ENCODE assay signal across 18 cellular contexts in the genomic region with DNA sequence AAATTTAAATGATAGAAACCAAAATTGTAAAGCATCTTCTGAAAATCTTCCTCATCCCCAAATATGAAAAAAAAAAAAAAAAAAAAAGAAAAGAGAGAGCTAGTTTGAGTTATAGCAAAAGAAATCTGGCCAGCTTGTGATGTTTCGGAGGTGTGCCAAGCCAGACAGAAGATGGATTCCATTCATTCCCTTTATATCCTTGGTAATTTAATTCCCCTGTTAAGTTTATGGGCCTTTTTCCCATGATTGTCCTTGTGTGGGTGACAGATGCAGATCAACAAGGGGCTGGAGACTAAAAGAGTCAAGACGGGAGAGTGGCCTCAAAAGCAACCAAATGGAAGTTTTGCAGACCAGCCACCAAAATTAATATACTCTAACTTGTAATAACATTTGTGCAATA. TPM values are rescaled to one million over a fixed set of nuclear protein-coding genes. Genes with fewer than 3 reads are reported as not detected.
A peak's percentile ranks its signal among the peaks of the same experiment; 100 is the strongest.
DNase-seq lines count a peak whose midpoint lies in the region; ATAC-seq and TF ChIP-seq lines count a peak whose summit lies in the region.
"Had no signal": no experiment of that assay in that cellular context is flagged by ENCODE, and none has a peak within 500 bp of the region (broad histone marks: within the 10 kb centered on the region; RNA-seq: fewer than 3 reads in every experiment).

No MANE protein-coding gene starts in this region.

- ATAC-seq in SK-N-SH treated with all-trans-retinoic acid at 6 μM for 48 hours, result peak; percentile 45
- no peak for ATAC-seq in GM21360 (IDR thresholded peaks at IDR 0.05; ENCODE audit: unreplicated experiment)
- no peak for ATAC-seq in right lobe of liver
- ATAC-seq: K562, upper lobe of right lung had no signal

- H4K12ac ChIP-seq in trophoblast cell (ENCODE audit: low read depth, low read length), result no peak overlapping the region

- H3K79me1 ChIP-seq in trophoblast cell (ENCODE audit: low read length), result peaks cover 2% of the 10 kb centered on the region

- no peaks in the 10 kb centered on the region for H4K20me1 ChIP-seq in SK-N-SH (ENCODE audit: insufficient read depth)

- no peak for TF ChIP-seq RAD21 in SK-N-SH (IDR thresholded peaks at IDR 0.05; ENCODE audit: low read length)

- H2AFZ ChIP-seq in SK-N-SH (ENCODE audit: low read depth) (no peak overlapping the region; the same call in 1 of the 2 replicates), trophoblast cell (ENCODE audit: insufficient read depth, low read length, poor library complexity) (no peak overlapping the region)

- 72% methylated on average over 2 of the region's 2 CpGs for WGBS in SK-N-SH (ENCODE audit: low lambda C conversion rate)
- no CpG with 5 or more reads among the region's 2 CpGs for WGBS in trophoblast cell (ENCODE audit: extremely low coverage, insufficient coverage, insufficient read length)
- 79% methylated on average over 2 of the region's 2 CpGs for WGBS in right lobe of liver (ENCODE audit: insufficient coverage, low coverage, low lambda C conversion rate, missing lambda C conversion rate)

- DNase-seq in SK-N-SH (no peak), NCI-H526 treated with DMSO at 0.1 percent for 48 hours (lab: John Stamatoyannopoulos, UW) (peak; percentile 57), medulla oblongata (ENCODE audit: extremely low spot score) (peak; percentile 18), SIG-M5 treated with dmso at 0.1 percent for 504 hours (lab: John Stamatoyannopoulos, UW; ENCODE audit: unreplicated experiment) (no peak), trophoblast cell (no peak), right lobe of liver (no peak)
- DNase-seq: activated naive CD4-positive, alpha-beta T cell treated with Interleukin-2 at 50 U/mL for 16 hours; activated T-cell treated with anti-CD3 and anti-CD28 coated beads, Interleukin-2, amount 50 U/mL, for 1 hour; Calu3; HCEC 1CT; kidney glomerular epithelial cell; naive B cell; NCI-H187; upper lobe of right lung had no signal

- H2BK120ac ChIP-seq in trophoblast cell (ENCODE audit: insufficient read depth, low read length, poor library complexity), result no peak overlapping the region

- H3K14ac ChIP-seq in trophoblast cell (ENCODE audit: low read length), result no peak overlapping the region

- POLR2A ChIA-PET in SK-N-SH (lab: Yijun Ruan, JAX), result no interaction called here

- H4K8ac ChIP-seq in trophoblast cell (ENCODE audit: low read depth, low read length), result no peak overlapping the region

- no peak overlapping the region for H2AK5ac ChIP-seq in trophoblast cell (ENCODE audit: low read length)

- no peak overlapping the region for H3K4me2 ChIP-seq in SK-N-SH
- no peak overlapping the region for H3K4me2 ChIP-seq in trophoblast cell (ENCODE audit: low read length)

- TF ChIP-seq CTCF in SK-N-SH (IDR thresholded peaks at IDR 0.05) (no peak), right lobe of liver (IDR thresholded peaks at IDR 0.05) (no peak)

- no peak overlapping the region for H4K91ac ChIP-seq in trophoblast cell (ENCODE audit: low read depth, low read length)

- H3K9me3 ChIP-seq in SK-N-SH (no peaks in the 10 kb centered on the region), trophoblast cell (ENCODE audit: insufficient read depth, low read depth, low read length) (no peaks in the 10 kb centered on the region), right lobe of liver (no peaks in the 10 kb centered on the region)
- H3K9me3 ChIP-seq: upper lobe of right lung had no signal

- no peak overlapping the region for H3K18ac ChIP-seq in trophoblast cell (ENCODE audit: low read length)

- no peak overlapping the region for H3K4ac ChIP-seq in trophoblast cell (ENCODE audit: low read depth, low read length)

- peaks cover 10 to 16% of the 10 kb centered on the region in 2 experiments; a peak in 3 of 4 replicates for H3K4me1 ChIP-seq in SK-N-SH (ENCODE audit: control insufficient read depth in 1 of 2, insufficient read depth in 2 of 2, low read depth in 1 of 2, low read length in 1 of 2)
- peaks cover 0 to 6% of the 10 kb centered on the region in 2 experiments for H3K4me1 ChIP-seq in trophoblast cell (ENCODE audit: control insufficient read depth in 1 of 2, insufficient read depth in 2 of 2, low read length in 2 of 2)
- H3K4me1 ChIP-seq in right lobe of liver, result no peaks in the 10 kb centered on the region
- H3K4me1 ChIP-seq: upper lobe of right lung had no signal

- no peak for TF ChIP-seq POLR2A in right lobe of liver (IDR thresholded peaks at IDR 0.05)

- H3K79me2 ChIP-seq in SK-N-SH (ENCODE audit: insufficient read depth) (no peaks in the 10 kb centered on the region), trophoblast cell (ENCODE audit: control insufficient read depth, insufficient read depth, low read length, poor library complexity) (no peaks in the 10 kb centered on the region)

- no peaks in the 10 kb centered on the region for H3K36me3 ChIP-seq in SK-N-SH (replicated peaks in 1 of 2; ENCODE audit: control insufficient read depth in 1 of 2, insufficient read depth in 2 of 2, low read length in 1 of 2)
- no peaks in the 10 kb centered on the region for H3K36me3 ChIP-seq in trophoblast cell (ENCODE audit: control insufficient read depth in 1 of 2, insufficient read depth in 2 of 2, low read length in 2 of 2)
- no peaks in the 10 kb centered on the region for H3K36me3 ChIP-seq in right lobe of liver
- H3K36me3 ChIP-seq: upper lobe of right lung had no signal

- no peak overlapping the region for H2BK5ac ChIP-seq in trophoblast cell (ENCODE audit: low read depth, low read length, poor library complexity)

- TF ChIP-seq EP300 in SK-N-SH (IDR thresholded peaks at IDR 0.05; ENCODE audit: borderline replicate concordance in 1 of 2, low read depth in 1 of 2, low read length in 1 of 2), result no peak

- H3K4me3 ChIP-seq in SK-N-SH (ENCODE audit: low read depth in 2 of 2, low read length in 1 of 2) (no peak overlapping the region), trophoblast cell (ENCODE audit: low read depth, low read length) (no peak overlapping the region), right lobe of liver (no peak overlapping the region)
- H3K4me3 ChIP-seq: K562, upper lobe of right lung had no signal

- intact Hi-C loops in right lobe of liver (cut with DNase I), result no loop called here

- H2BK12ac ChIP-seq in trophoblast cell (ENCODE audit: low read length), result no peak overlapping the region

- H3K9me2 ChIP-seq in SK-N-SH, result no peaks in the 10 kb centered on the region

- no peak overlapping the region for H3K9ac ChIP-seq in SK-N-SH
- no peak overlapping the region for H3K9ac ChIP-seq in trophoblast cell (ENCODE audit: low read length)

- H3K27ac ChIP-seq in SK-N-SH (ENCODE audit: low read depth in 2 of 2, low read length in 1 of 2), result no peak overlapping the region; a peak in 1 of 4 replicates
- no peak overlapping the region for H3K27ac ChIP-seq in trophoblast cell (ENCODE audit: low read depth, low read length)
- no peak overlapping the region for H3K27ac ChIP-seq in right lobe of liver
- H3K27ac ChIP-seq: upper lobe of right lung had no signal

- CTCF ChIA-PET in SK-N-SH (lab: Yijun Ruan, JAX), result interaction anchor here (0.6 to 7.7 kb wide), 23 partner anchors 10 to 881 kb away, joined by 3 to 139 read pairs (median 8); no protein-coding TSS in a partner anchor

- H3K27me3 ChIP-seq in SK-N-SH (ENCODE audit: insufficient read depth) (no peaks in the 10 kb centered on the region), trophoblast cell (ENCODE audit: insufficient read depth, low read length) (no peaks in the 10 kb centered on the region), right lobe of liver (no peaks in the 10 kb centered on the region)
- H3K27me3 ChIP-seq: upper lobe of right lung had no signal

- no peak overlapping the region for H3K23ac ChIP-seq in trophoblast cell (ENCODE audit: low read length)

- H3F3A ChIP-seq in SK-N-SH (replicated peaks; ENCODE audit: insufficient read depth), result no peaks in the 10 kb centered on the region

TF ChIP-seq in SK-N-SH treated with all-trans-retinoic acid at 6 μM for 48 hours, 23 proteins besides CTCF, POLR2A, EP300 and RAD21 (continues in another document):
- no peak for TF ChIP-seq CSDC2 (CRISPR knock-in tag; IDR thresholded peaks at IDR 0.05)
- TF ChIP-seq ZNF70 (CRISPR knock-in tag; IDR thresholded peaks at IDR 0.05), result no peak
- no peak for TF ChIP-seq ESRRG (CRISPR knock-in tag; IDR thresholded peaks at IDR 0.05)
- TF ChIP-seq ZFP3 (CRISPR knock-in tag; IDR thresholded peaks at IDR 0.05), result peak; percentile 14; the same call in 1 of the 2 replicates
- TF ChIP-seq ISL1 (CRISPR knock-in tag; IDR thresholded peaks at IDR 0.05), result peak; percentile 62
- no peak for TF ChIP-seq TCF4 (CRISPR knock-in tag; IDR thresholded peaks at IDR 0.05; ENCODE audit: borderline replicate concordance)
- TF ChIP-seq ZC3H10 (CRISPR knock-in tag; IDR thresholded peaks at IDR 0.05), result no peak

TF ChIP-seq in SK-N-SH, 30 proteins besides CTCF, POLR2A, EP300 and RAD21 (continues in another document):
- no peak for TF ChIP-seq FOXM1 (IDR thresholded peaks at IDR 0.05; ENCODE audit: low read depth)
- TF ChIP-seq FOSL2 (IDR thresholded peaks at IDR 0.05; ENCODE audit: borderline replicate concordance, low read depth), result no peak
- no peak for TF ChIP-seq MEF2A (IDR thresholded peaks at IDR 0.05; ENCODE audit: borderline replicate concordance, low read depth)
- TF ChIP-seq, protein P1, sequence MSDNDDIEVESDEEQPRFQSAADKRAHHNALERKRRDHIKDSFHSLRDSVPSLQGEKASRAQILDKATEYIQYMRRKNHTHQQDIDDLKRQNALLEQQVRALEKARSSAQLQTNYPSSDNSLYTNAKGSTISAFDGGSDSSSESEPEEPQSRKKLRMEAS (IDR thresholded peaks at IDR 0.05; ENCODE audit: low read depth), result no peak
- TF ChIP-seq, protein P2, sequence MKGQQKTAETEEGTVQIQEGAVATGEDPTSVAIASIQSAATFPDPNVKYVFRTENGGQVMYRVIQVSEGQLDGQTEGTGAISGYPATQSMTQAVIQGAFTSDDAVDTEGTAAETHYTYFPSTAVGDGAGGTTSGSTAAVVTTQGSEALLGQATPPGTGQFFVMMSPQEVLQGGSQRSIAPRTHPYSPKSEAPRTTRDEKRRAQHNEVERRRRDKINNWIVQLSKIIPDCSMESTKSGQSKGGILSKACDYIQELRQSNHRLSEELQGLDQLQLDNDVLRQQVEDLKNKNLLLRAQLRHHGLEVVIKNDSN (IDR thresholded peaks at IDR 0.05; ENCODE audit: borderline replicate concordance, low read depth), result no peak
- no peak for TF ChIP-seq TEAD4 (IDR thresholded peaks at IDR 0.05; ENCODE audit: borderline replicate concordance, insufficient read depth)
- TF ChIP-seq NFIC (IDR thresholded peaks at IDR 0.05; ENCODE audit: borderline replicate concordance), result no peak
- TF ChIP-seq TAF1 (IDR thresholded peaks at IDR 0.05; ENCODE audit: borderline replicate concordance, low read depth, low read length), result no peak
- TF ChIP-seq GABPA (IDR thresholded peaks at IDR 0.05; ENCODE audit: low read depth), result no peak
- no peak for TF ChIP-seq MXI1 (IDR thresholded peaks at IDR 0.05; ENCODE audit: low read depth, low read length)
- TF ChIP-seq ELF1 (IDR thresholded peaks at IDR 0.05), result no peak
- TF ChIP-seq POLR2AphosphoS5 (IDR thresholded peaks at IDR 0.05; ENCODE audit: low read depth, low read length), result no peak

RNA-seq across cellular contexts. Expression of a gene that starts 47.6 kb away (rescaled TPM):
- 27.6 and 31.6 TPM in 2 replicates for polyA plus RNA-seq in SK-N-SH (2012; rRNA removed)
- 32.5 and 35.2 TPM in 2 replicates for polyA plus RNA-seq in SK-N-SH (2012; cell fraction: cytosol; rRNA removed)
- polyA plus RNA-seq in SK-N-SH (2012; cell fraction: nucleus; rRNA removed), result 14.6 and 24.9 TPM in 2 replicates
- polyA plus RNA-seq in trophoblast cell (2013), result 66.9 and 67.3 TPM in 2 replicates
- 10 to 100 TPM; 11.1 to 27.5 (median 21.8) TPM for total RNA-seq in right lobe of liver
- total RNA-seq: OCI-LY7 had no signal
- polyA plus RNA-seq: K562 had no signal

Comparison
In these comparisons a context has a peak if more than half of its experiments do, and no peak if none do; other contexts are left out.
1. DNase-seq: peak in NCI-H526 treated with DMSO at 0.1 percent for 48 hours (single experiment) and medulla oblongata (single experiment); none in SK-N-SH (single experiment), SIG-M5 treated with dmso at 0.1 percent for 504 hours (single experiment), trophoblast cell (0 of 2) and right lobe of liver (0 of 3).